8 cellular contexts compared by ENCODE assay signal in the genomic region with DNA sequence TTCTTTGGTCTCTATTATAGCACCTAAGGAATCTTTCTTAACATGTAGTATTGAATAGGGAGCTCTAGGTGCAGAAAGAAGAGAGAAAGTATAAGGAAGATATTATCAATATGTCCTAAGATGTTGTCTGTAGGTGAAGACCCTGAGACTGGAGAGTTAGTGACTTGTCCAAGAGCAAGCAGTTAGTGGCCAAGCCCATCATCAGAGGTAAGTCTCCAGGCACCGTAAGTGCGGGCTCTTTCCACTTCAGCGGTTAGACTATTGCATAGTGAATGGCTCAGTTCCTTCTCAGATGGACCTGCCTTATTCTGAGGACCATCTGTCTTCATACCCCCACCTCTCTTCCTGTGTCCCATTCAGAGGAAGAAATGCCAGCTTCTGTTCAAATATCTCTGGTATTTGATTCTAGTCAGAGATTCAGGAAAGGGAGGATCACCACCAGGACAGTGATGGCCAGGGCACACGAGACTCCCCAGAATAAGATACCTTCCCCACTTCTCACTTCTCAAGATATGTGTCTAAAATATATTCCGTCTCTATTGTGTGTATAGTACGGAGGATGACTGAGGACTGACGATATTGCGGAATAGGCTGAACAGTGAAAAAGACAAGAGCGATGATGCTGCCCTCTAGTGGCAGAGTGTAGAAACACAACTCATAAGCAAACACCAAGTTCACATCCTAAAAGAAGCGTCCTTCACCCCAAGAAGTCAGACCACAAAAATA. TPM values are rescaled to one million over a fixed set of nuclear protein-coding genes. Genes with fewer than 3 reads are reported as not detected.
DNase-seq lines count a peak whose midpoint lies in the region; ATAC-seq and TF ChIP-seq lines count a peak whose summit lies in the region.

No MANE protein-coding gene starts in this region.

- peak; percentile 90 for TF ChIP-seq CTCF in Panc1 (IDR thresholded peaks at IDR 0.05)
- TF ChIP-seq CTCF in foreskin fibroblast (IDR thresholded peaks at IDR 0.05; ENCODE audit: low read depth, low read length): peak; percentile 75
- peak in 2 of 3 donors; percentile 63 to 78 for TF ChIP-seq CTCF in omental fat pad (IDR thresholded peaks at IDR 0.05)

- H3K4me3 ChIP-seq in Karpas-422 (ENCODE audit: low read length): no peak overlapping the region
- H3K4me3 ChIP-seq in Panc1 (ENCODE audit: low read depth in 2 of 2, low read length in 2 of 2): peak overlapping the region in 1 of 2 experiments; percentile 26; a peak in 2 of 4 replicates
- peak overlapping the region in 1 of 2 donors; percentile 21 for H3K4me3 ChIP-seq in foreskin fibroblast (ENCODE audit: low read depth in 1 of 2, low read length in 2 of 2)

- H3K9me2 ChIP-seq in Karpas-422 (replicated peaks; ENCODE audit: insufficient read depth, low read length): no peaks in the 10 kb centered on the region

- H3K27ac ChIP-seq in Karpas-422 (ENCODE audit: low read length) (no peak overlapping the region), Panc1 (ENCODE audit: low read length) (no peak overlapping the region)

- POLR2A ChIA-PET in Panc1 (lab: Charles Lee): no interaction called here

- no peaks in the 10 kb centered on the region for H3K9me3 ChIP-seq in Karpas-422 (ENCODE audit: low read length)
- H3K9me3 ChIP-seq in Panc1 (ENCODE audit: control insufficient read depth, insufficient read depth, low read depth, low read length): no peaks in the 10 kb centered on the region

- no peaks in the 10 kb centered on the region for H3K79me2 ChIP-seq in Karpas-422 (ENCODE audit: low read length)

- in situ Hi-C loops in Panc1 (cut with HindIII; ENCODE audit: low pct_unique_long_range_greater_than_20kb, low sequenced_read_pairs): no loop called here

- no TSS peak for BruUV-seq in Panc1 (replicated peaks; lab: Mats Ljungman, UMichigan)

- no peak overlapping the region for H3K9ac ChIP-seq in Karpas-422 (ENCODE audit: low read length)

- no peaks in the 10 kb centered on the region for H3K27me3 ChIP-seq in Karpas-422 (ENCODE audit: low read length)
- H3K27me3 ChIP-seq in Panc1 (ENCODE audit: control insufficient read depth, insufficient read depth, low read length): no peaks in the 10 kb centered on the region

- peak overlapping the region; percentile 44 for H3K4me2 ChIP-seq in Karpas-422 (ENCODE audit: low read depth, low read length, poor library complexity, severe bottlenecking)

- ATAC-seq in GM21786 (IDR thresholded peaks at IDR 0.05; ENCODE audit: unreplicated experiment) (peak; percentile 83), Panc1 (peak; percentile 94), omental fat pad (ENCODE audit: low FRiP score) (peak; percentile 70)

- CTCF ChIA-PET in Panc1 (lab: Charles Lee): interaction anchor here (0.7 to 1.9 kb wide), 2 partner anchors 44 to 128 kb away, joined by 4 to 17 read pairs; no protein-coding TSS in a partner anchor

- H2AFZ ChIP-seq in Karpas-422 (ENCODE audit: low read length): peak overlapping the region; percentile 78; the same call in 1 of the 2 replicates

- no peaks in the 10 kb centered on the region for H3K36me3 ChIP-seq in Karpas-422 (ENCODE audit: insufficient read depth, low read length)
- no peaks in the 10 kb centered on the region for H3K36me3 ChIP-seq in Panc1 (ENCODE audit: control insufficient read depth, insufficient read depth, low read length)

- no peaks in the 10 kb centered on the region for H4K20me1 ChIP-seq in Karpas-422 (ENCODE audit: insufficient read depth, low read depth, low read length)

- H3K4me1 ChIP-seq in Karpas-422 (ENCODE audit: low read length): peaks cover 5% of the 10 kb centered on the region
- H3K4me1 ChIP-seq in Panc1 (ENCODE audit: control insufficient read depth, insufficient read depth, low read length): 0 out of 2 replicates have a peak, but pooled peaks cover 2% of the 10 kb centered on the region

- intact Hi-C loops in Panc1 (cut with micrococcal nuclease; ENCODE audit: unreplicated experiment): loop anchor here (1.0 to 10.0 kb wide), 4 partner anchors 127 to 758 kb away; a partner anchor contains a TSS

- DNase-seq in EH (ENCODE audit: low read depth) (peak; percentile 76), Karpas-422 (peak; percentile 83), Panc1 (ENCODE audit: low read depth, low spot score) (peak; percentile 70), foreskin fibroblast (peak; percentile 59 to 88), omental fat pad (ENCODE audit: low spot score) (no peak), ureter (ENCODE audit: low spot score) (peak; percentile 73)
- DNase-seq in activated effector memory CD4-positive, alpha-beta T cell treated with Interleukin-2 at 50 U/mL for 16 hours: peak; percentile 20

RNA-seq across cellular contexts. Expression of a gene that starts 19.1 kb away (rescaled TPM):
- total RNA-seq in Karpas-422 (2014; rRNA removed; shearing (Covaris generic); ENCODE audit: low replicate concordance): not detected in 2 replicates
- total RNA-seq in Panc1 (2021; ENCODE audit: unreplicated experiment): not detected
- polyA plus RNA-seq in Panc1 (2012; ENCODE audit: insufficient read length): not detected
- not detected for total RNA-seq in omental fat pad
- 0.78 TPM for total RNA-seq in ureter
